In genomic region chr13:32031815-32032345, GRCh38 we compare ENCODE assay signal across 8 cellular contexts.
DNase-seq lines count a peak whose midpoint lies in the region; ATAC-seq and TF ChIP-seq lines count a peak whose summit lies in the region.

No MANE protein-coding gene starts in this region.

- H3K4me3 ChIP-seq in AG10803 (ENCODE audit: low read length) = peak overlapping the region; percentile 71
- no peak overlapping the region for H3K4me3 ChIP-seq in KMS-11 (IDR thresholded peaks at IDR 0.05; ENCODE audit: insufficient read depth, low read depth, low read length)
- H3K4me3 ChIP-seq in muscle layer of colon (ENCODE audit: low read depth in 1 of 2, low read length in 2 of 2) = peak overlapping the region; percentile 78 to 88

- no peaks in the 10 kb centered on the region for H3K27me3 ChIP-seq in KMS-11 (ENCODE audit: insufficient read depth, low read depth)
- H3K27me3 ChIP-seq in muscle layer of colon (ENCODE audit: control insufficient read depth in 1 of 2, insufficient read depth in 2 of 2, low read length in 2 of 2) = no peaks in the 10 kb centered on the region

- no peak overlapping the region for H3K4me2 ChIP-seq in KMS-11

- H3K9ac ChIP-seq in KMS-11 (no peak overlapping the region; the same call in 1 of the 2 replicates), muscle layer of colon (ENCODE audit: low read length) (peak overlapping the region; percentile 18)

- no peaks in the 10 kb centered on the region for H3K79me2 ChIP-seq in KMS-11 (ENCODE audit: insufficient read depth, low read depth)

- ATAC-seq in HG02938 (IDR thresholded peaks at IDR 0.05; ENCODE audit: unreplicated experiment) (no peak), GM21529 (IDR thresholded peaks at IDR 0.05; ENCODE audit: unreplicated experiment) (no peak), GM19351 (IDR thresholded peaks at IDR 0.05; ENCODE audit: unreplicated experiment) (no peak)

- H3K27ac ChIP-seq in KMS-11 (no peak overlapping the region), caudate nucleus (ENCODE audit: low read depth, low read length) (peak overlapping the region; percentile 60), muscle layer of colon (ENCODE audit: low read depth, low read length) (peak overlapping the region; percentile 90)

- DNase-seq in AG10803 (ENCODE audit: low read depth) (no peak), caudate nucleus (lab: John Stamatoyannopoulos, UW) (no peak), RPMI8226 (no peak)

- no peaks in the 10 kb centered on the region for H3K36me3 ChIP-seq in KMS-11 (ENCODE audit: insufficient read depth)
- H3K36me3 ChIP-seq in muscle layer of colon (ENCODE audit: insufficient read depth, low read length) = no peaks in the 10 kb centered on the region

- TF ChIP-seq CTCF in AG10803 (conservative IDR thresholded peaks at IDR 0.05; ENCODE audit: low read length) (no peak), KMS-11 (conservative IDR thresholded peaks at IDR 0.05; ENCODE audit: low read depth, low read length) (no peak)

- peak overlapping the region; percentile 66; the same call in 1 of the 2 replicates for H2AFZ ChIP-seq in KMS-11 (ENCODE audit: low read depth)

- H3K4me1 ChIP-seq in KMS-11 (ENCODE audit: low read depth, poor library complexity, severe bottlenecking) = no peaks in the 10 kb centered on the region
- peaks cover 43% of the 10 kb centered on the region for H3K4me1 ChIP-seq in muscle layer of colon (ENCODE audit: insufficient read depth, low read length)

- H4K20me1 ChIP-seq in KMS-11 (ENCODE audit: insufficient read depth) = no peaks in the 10 kb centered on the region

- no peaks in the 10 kb centered on the region for H3K9me3 ChIP-seq in muscle layer of colon (ENCODE audit: low read length)
